Comparison of ENCODE assay signal across 26 cellular contexts in genomic region chr13:37708101-37708500, GRCh38.
"Had no signal": no experiment of that assay in that cellular context is flagged by ENCODE, and none has a peak within 500 bp of the region (broad histone marks: within the 10 kb centered on the region; RNA-seq: fewer than 3 reads in every experiment).

No MANE protein-coding gene starts in this region.

- H3K27me3 ChIP-seq: heart left ventricle, neural progenitor cell, neutrophil, ovary, tibial nerve, vagina had no signal

- H3K36me3 ChIP-seq: heart left ventricle, lower lobe of right lung, neural progenitor cell, neutrophil, ovary, tibial nerve, vagina had no signal

- DNase-seq: glutamatergic neuron; heart left ventricle; hypothalamus; immature natural killer cell; kidney; left ventricle myocardium superior; lower lobe of right lung; mammary epithelial cell; naive B cell; natural killer cell; nephron progenitor cell; occipital lobe; ovary; retina; right cardiac atrium; stimulated activated CD4-positive, alpha-beta T cell treated with anti-CD3 and anti-CD28 coated beads, Interleukin-12 subunit alpha, Interleukin-12 subunit beta, amount 100 ng/mL, for 4 hours; stimulated activated CD4-positive, alpha-beta T cell treated with anti-CD3 and anti-CD28 coated beads, Interleukin-15, amount 100 ng/mL, for 24 hours; stimulated activated CD4-positive, alpha-beta T cell treated with anti-CD3 and anti-CD28 coated beads, Interleukin-2, amount 100 ng/mL, for 24 hours; stimulated activated CD4-positive, alpha-beta T cell treated with anti-CD3 and anti-CD28 coated beads, Interleukin-4, amount 100 ng/mL, for 24 hours; stimulated activated naive CD4-positive, alpha-beta T cell; substantia nigra had no signal

- H2AFZ ChIP-seq: neural progenitor cell had no signal

- H3K4me2 ChIP-seq: neural progenitor cell had no signal

- H3K4me1 ChIP-seq: heart left ventricle, lower lobe of right lung, neural progenitor cell, tibial nerve, vagina had no signal

- H3K9me3 ChIP-seq: heart left ventricle, lower lobe of right lung, neutrophil, ovary, tibial nerve, vagina had no signal

- H3K27ac ChIP-seq: lower lobe of right lung, neural progenitor cell, neutrophil, ovary, tibial nerve, vagina had no signal

- H3K9ac ChIP-seq: neural progenitor cell had no signal

- ATAC-seq: heart left ventricle; left ventricle myocardium superior; lower lobe of right lung; natural killer cell; right cardiac atrium; stimulated activated effector memory CD8-positive, alpha-beta T cell treated with anti-CD3 and anti-CD28 coated beads, Interleukin-12 subunit alpha, Interleukin-12 subunit beta, amount 100 ng/mL, for 72 hours had no signal

- H3K4me3 ChIP-seq: heart left ventricle, lower lobe of right lung, neural progenitor cell, ovary, tibial nerve, vagina had no signal
